Comparison of ENCODE assay signal across 16 cellular contexts in the genomic region with DNA sequence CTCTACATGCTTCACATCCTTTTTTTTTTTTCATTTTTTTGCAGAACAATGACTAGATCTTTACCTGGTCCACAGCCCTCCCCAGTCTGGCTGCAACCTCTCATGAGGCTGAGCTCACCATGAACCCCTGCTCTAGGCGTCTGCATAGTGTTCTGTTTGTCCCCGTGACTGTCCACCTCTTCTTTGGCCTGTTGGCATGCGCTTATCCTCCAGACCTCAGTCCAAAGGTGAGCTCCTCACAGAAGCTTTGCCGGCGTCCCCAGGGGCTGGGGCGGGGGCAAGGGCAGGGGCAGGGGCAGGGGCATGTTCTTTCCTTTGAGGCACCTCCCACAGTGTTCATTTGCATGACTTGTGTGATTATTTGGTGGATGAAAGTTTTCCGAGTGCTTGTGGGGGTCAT.
DNase-seq lines count a peak whose midpoint lies in the region; ATAC-seq, FAIRE-seq and TF ChIP-seq lines count a peak whose summit lies in the region.
"Had no signal": no experiment of that assay in that cellular context is flagged by ENCODE, and none has a peak within 500 bp of the region (broad histone marks: within the 10 kb centered on the region; RNA-seq: fewer than 3 reads in every experiment).

No MANE protein-coding gene starts in this region.

- no peak overlapping the region for H3K9ac ChIP-seq in HepG2 (ENCODE audit: insufficient read depth, low read depth, low read length)

- peak overlapping the region; percentile 96 for H3K27ac Mint-ChIP-seq in HFFc6
- H3K27ac Mint-ChIP-seq: CD4-positive, CD25-positive, alpha-beta regulatory T cell had no signal

- TF ChIP-seq POLR2A in HepG2 (IDR thresholded peaks at IDR 0.05; ENCODE audit: insufficient read depth in 1 of 2, low read depth in 2 of 2, low read length in 2 of 2): no peak
- no peak for TF ChIP-seq POLR2A in sigmoid colon (IDR thresholded peaks at IDR 0.05)
- no peak for TF ChIP-seq POLR2A in adrenal gland (IDR thresholded peaks at IDR 0.05)

- peak; percentile 49 for ATAC-seq in HepG2
- ATAC-seq in GM19467 (IDR thresholded peaks at IDR 0.05; ENCODE audit: unreplicated experiment): no peak
- no peak for ATAC-seq in GM21825 (IDR thresholded peaks at IDR 0.05; ENCODE audit: unreplicated experiment)

- TF ChIP-seq EP300 in HepG2 (IDR thresholded peaks at IDR 0.05; ENCODE audit: low read depth in 2 of 2, low read length in 2 of 2): peak in 1 of 2 experiments; percentile 26; a peak in 1 of 4 replicates
- TF ChIP-seq EP300 in HepG2 (CRISPR knock-in tag; IDR thresholded peaks at IDR 0.05; ENCODE audit: borderline replicate concordance): no peak
- no peak for TF ChIP-seq EP300 in sigmoid colon (IDR thresholded peaks at IDR 0.05)

- no peaks in the 10 kb centered on the region for H4K20me1 ChIP-seq in HepG2 (ENCODE audit: insufficient read depth, low read length)

- in situ Hi-C loops in HepG2 (cut with HindIII; ENCODE audit: extremely low pct_ligation_motif_present, low pct_unique_long_range_greater_than_20kb): no loop called here

- no peak for TF ChIP-seq RAD21 in HepG2 (CRISPR knock-in tag; IDR thresholded peaks at IDR 0.05)

- intact Hi-C loops in HepG2 (cut with micrococcal nuclease; ENCODE audit: unreplicated experiment) (loop anchor here (10.0 kb wide), 1 partner anchor 388 kb away; no protein-coding TSS in a partner anchor), sigmoid colon (cut with DNase I) (no loop called here), adrenal gland (cut with DNase I) (no loop called here)

- no peaks in the 10 kb centered on the region for H3K36me3 ChIP-seq in ACC112 (ENCODE audit: insufficient read depth, low read length)
- no peaks in the 10 kb centered on the region for H3K36me3 ChIP-seq in HepG2 (replicated peaks in 1 of 2; ENCODE audit: control insufficient read depth in 1 of 2, insufficient read depth in 2 of 2, low read length in 2 of 2)
- no peaks in the 10 kb centered on the region for H3K36me3 ChIP-seq in sigmoid colon
- no peaks in the 10 kb centered on the region for H3K36me3 ChIP-seq in adrenal gland (replicated peaks in 1 of 2)

- H3K4me3 Mint-ChIP-seq in HFFc6: no peak overlapping the region
- H3K4me3 Mint-ChIP-seq: CD4-positive, CD25-positive, alpha-beta regulatory T cell had no signal

- 0% methylated on average over 7 of the region's 7 CpGs for WGBS in HepG2 (ENCODE audit: low lambda C conversion rate)
- WGBS in sigmoid colon, 2 donors: 87 to 92% methylated on average over 7 of the region's 7 CpGs
- 81 to 88% (median 84%) methylated on average over 7 of the region's 7 CpGs for WGBS in adrenal gland, 4 donors

- peaks cover 74% of the 10 kb centered on the region for H3K4me1 Mint-ChIP-seq in HFFc6 (ENCODE audit: low read depth)

- no peak overlapping the region for H3K4me3 ChIP-seq in ACC112 (ENCODE audit: low read depth, low read length)
- H3K4me3 ChIP-seq in HepG2 (replicated peaks in 1 of 3; ENCODE audit: insufficient read depth in 1 of 3, low read depth in 2 of 3, low read length in 3 of 3): no peak overlapping the region
- no peak overlapping the region for H3K4me3 ChIP-seq in sigmoid colon
- H3K4me3 ChIP-seq in adrenal gland: no peak overlapping the region

- no peaks in the 10 kb centered on the region for H3K27me3 ChIP-seq in ACC112 (ENCODE audit: insufficient read depth, low read length)
- no peaks in the 10 kb centered on the region; a peak in 1 of 5 replicates for H3K27me3 ChIP-seq in HepG2 (ENCODE audit: control insufficient read depth in 1 of 2, insufficient read depth in 2 of 2, low read length in 2 of 2)
- no peaks in the 10 kb centered on the region for H3K27me3 ChIP-seq in sigmoid colon
- no peaks in the 10 kb centered on the region for H3K27me3 ChIP-seq in adrenal gland

- no peaks in the 10 kb centered on the region; the same call in 1 of the 2 replicates for H3K27me3 Mint-ChIP-seq in HFFc6 (ENCODE audit: insufficient read depth)

- BruUV-seq in HepG2 (replicated peaks; lab: Mats Ljungman, UMichigan): no TSS peak

- POLR2A ChIA-PET in HepG2 (lab: Yijun Ruan, JAX): interaction anchor here (1.4 kb wide), 1 partner anchor 1129 kb away, joined by 3 read pairs; no protein-coding TSS in a partner anchor

- FAIRE-seq in HepG2 (lab: Jason Lieb, UNC): no peak

- H3K9me3 Mint-ChIP-seq in HFFc6: no peaks in the 10 kb centered on the region

- CTCF ChIA-PET in HepG2 (lab: Yijun Ruan, JAX; ENCODE audit: low intra/inter-chr PET ratio, low total read pairs): no interaction called here

- H3K27ac ChIP-seq in ACC112 (ENCODE audit: low read depth, low read length): peak overlapping the region; percentile 78
- no peak overlapping the region for H3K27ac ChIP-seq in HepG2 (ENCODE audit: extremely low read length, insufficient read depth, low read length)
- peak overlapping the region in 3 of 4 donors; percentile 25 to 72 (median 49) for H3K27ac ChIP-seq in sigmoid colon
- H3K27ac ChIP-seq in adrenal gland: no peak overlapping the region

- no peak for DNase-seq in HFFc6
- peak; percentile 35 for DNase-seq in HepG2 (ENCODE audit: low spot score)
- DNase-seq in sigmoid colon: no peak
- DNase-seq in adrenal gland: no peak
- no peak for DNase-seq in NAMALWA (ENCODE audit: low spot score)
- DNase-seq: ACHN; CD4-positive, CD25-positive, alpha-beta regulatory T cell; KG1; NCI-H1436; NCI-H2029; NCI-H2171; NCI-H446; NCI-H69 had no signal

- no peak for TF ChIP-seq CTCF in HFFc6 (IDR thresholded peaks at IDR 0.05)
- TF ChIP-seq CTCF in HepG2 (CRISPR knock-in tag; IDR thresholded peaks at IDR 0.05): no peak
- no peak for TF ChIP-seq CTCF in sigmoid colon (IDR thresholded peaks at IDR 0.05)
- no peak for TF ChIP-seq CTCF in adrenal gland (IDR thresholded peaks at IDR 0.05)

- H3K4me1 ChIP-seq in ACC112 (ENCODE audit: control insufficient read depth, insufficient read depth, low read length, unreplicated experiment) (peaks cover 58% of the 10 kb centered on the region), HepG2 (ENCODE audit: insufficient read depth, low read length) (peaks cover 68% of the 10 kb centered on the region), sigmoid colon (peaks cover 0 to 48% (median 21%) of the 10 kb centered on the region in 4 donors), adrenal gland (replicated peaks in 1 of 2) (no peaks in the 10 kb centered on the region)

- H3K4me2 ChIP-seq in HepG2 (ENCODE audit: low read depth, low read length): peak overlapping the region; percentile 33; the same call in 1 of the 2 replicates

- H3K79me2 ChIP-seq in ACC112 (ENCODE audit: control insufficient read depth, insufficient read depth, low read length, unreplicated experiment) (no peaks in the 10 kb centered on the region), HepG2 (ENCODE audit: insufficient read depth, low read length) (no peaks in the 10 kb centered on the region)

- no peaks in the 10 kb centered on the region for H3K9me3 ChIP-seq in HepG2 (ENCODE audit: low read length)
- no peaks in the 10 kb centered on the region for H3K9me3 ChIP-seq in sigmoid colon
- no peaks in the 10 kb centered on the region for H3K9me3 ChIP-seq in adrenal gland (replicated peaks in 1 of 3)

- peaks cover 3% of the 10 kb centered on the region; the same call in 1 of the 2 replicates for H3K36me3 Mint-ChIP-seq in HFFc6 (ENCODE audit: low read depth)

- H2AFZ ChIP-seq in ACC112 (ENCODE audit: low read length, unreplicated experiment): no peak overlapping the region
- H2AFZ ChIP-seq in HepG2 (ENCODE audit: low read length): no peak overlapping the region

TF ChIP-seq in HepG2, 621 proteins besides CTCF, POLR2A, EP300 and RAD21 (continues in another document):
- no peak for TF ChIP-seq ZNF792 (CRISPR knock-in tag; IDR thresholded peaks at IDR 0.05)
- no peak for TF ChIP-seq SPEN (CRISPR knock-in tag; IDR thresholded peaks at IDR 0.05; ENCODE audit: low read depth)
- no peak for TF ChIP-seq KLF12 (CRISPR knock-in tag; IDR thresholded peaks at IDR 0.05; ENCODE audit: borderline replicate concordance)
- no peak for TF ChIP-seq TCF7L2 (IDR thresholded peaks at IDR 0.05; ENCODE audit: low read depth, low read length)
- TF ChIP-seq KDM1A (CRISPR knock-in tag; IDR thresholded peaks at IDR 0.05): no peak
- TF ChIP-seq, protein P1, sequence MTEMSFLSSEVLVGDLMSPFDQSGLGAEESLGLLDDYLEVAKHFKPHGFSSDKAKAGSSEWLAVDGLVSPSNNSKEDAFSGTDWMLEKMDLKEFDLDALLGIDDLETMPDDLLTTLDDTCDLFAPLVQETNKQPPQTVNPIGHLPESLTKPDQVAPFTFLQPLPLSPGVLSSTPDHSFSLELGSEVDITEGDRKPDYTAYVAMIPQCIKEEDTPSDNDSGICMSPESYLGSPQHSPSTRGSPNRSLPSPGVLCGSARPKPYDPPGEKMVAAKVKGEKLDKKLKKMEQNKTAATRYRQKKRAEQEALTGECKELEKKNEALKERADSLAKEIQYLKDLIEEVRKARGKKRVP (CRISPR knock-in tag; IDR thresholded peaks at IDR 0.05): no peak
- no peak for TF ChIP-seq ZNF264 (CRISPR knock-in tag; IDR thresholded peaks at IDR 0.05)
- TF ChIP-seq ZFAT (CRISPR knock-in tag; conservative IDR thresholded peaks at IDR 0.05): no peak
- no peak; the same call in 1 of the 2 replicates for TF ChIP-seq SOX13 (IDR thresholded peaks at IDR 0.05)
- TF ChIP-seq SOX13 (CRISPR knock-in tag; conservative IDR thresholded peaks at IDR 0.05 in 1 of 2, IDR thresholded peaks at IDR 0.05 in 1 of 2): peak in 1 of 2 experiments; percentile 67; a peak in 1 of 4 replicates
- no peak for TF ChIP-seq NCOA5 (CRISPR knock-in tag; IDR thresholded peaks at IDR 0.05)
- TF ChIP-seq HNF4G (IDR thresholded peaks at IDR 0.05; ENCODE audit: borderline replicate concordance, low read depth, low read length): 0 out of 2 replicates have a peak, but pooled peaks have one; percentile 11
- no peak for TF ChIP-seq HNF4G (CRISPR knock-in tag; IDR thresholded peaks at IDR 0.05; ENCODE audit: borderline replicate concordance, low read depth)
- TF ChIP-seq ZBTB7B (CRISPR knock-in tag; IDR thresholded peaks at IDR 0.05): no peak
- TF ChIP-seq NR2F6 (IDR thresholded peaks at IDR 0.05): no peak
- TF ChIP-seq NR2F6 (CRISPR knock-in tag; IDR thresholded peaks at IDR 0.05): 0 out of 2 replicates have a peak, but pooled peaks have one; percentile 17
- no peak for TF ChIP-seq MXD4 (CRISPR knock-in tag; IDR thresholded peaks at IDR 0.05)
- no peak for TF ChIP-seq ZNF891 (CRISPR knock-in tag; IDR thresholded peaks at IDR 0.05)
- no peak for TF ChIP-seq ZNF841 (CRISPR knock-in tag; IDR thresholded peaks at IDR 0.05; ENCODE audit: borderline replicate concordance)
- TF ChIP-seq RBM22 (optimal IDR thresholded peaks at IDR 0.05; ENCODE audit: low read length): no peak

Comparison
In these comparisons a context has a peak if more than half of its experiments do, and no peak if none do; other contexts are left out.
1. H3K27ac ChIP-seq: peak in ACC112 (single experiment) and sigmoid colon (3 of 4); none in HepG2 (single experiment) and adrenal gland (0 of 5).